In the genomic region with DNA sequence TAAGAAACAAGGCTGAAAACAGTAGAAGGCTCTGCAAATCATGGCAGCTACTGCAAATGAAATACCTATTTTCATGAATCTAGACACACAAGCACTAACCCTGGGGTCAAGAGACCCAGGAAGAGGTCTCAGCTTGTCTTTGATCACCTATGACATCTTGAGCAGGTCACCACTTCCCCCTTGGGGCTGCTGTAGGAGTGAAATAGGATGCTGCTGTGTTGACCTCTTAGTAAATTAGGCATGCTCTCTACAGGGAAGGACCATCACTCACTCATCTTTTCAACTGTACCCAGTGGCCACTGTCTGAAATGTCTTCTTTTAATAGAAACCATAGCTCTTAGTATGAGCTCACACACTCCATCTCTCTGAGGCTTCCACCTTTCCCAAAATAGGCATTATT, we compare ENCODE assay signal across 17 cellular contexts.
DNase-seq lines count a peak whose midpoint lies in the region; ATAC-seq, FAIRE-seq and TF ChIP-seq lines count a peak whose summit lies in the region.
"Had no signal": no experiment of that assay in that cellular context is flagged by ENCODE, and none has a peak within 500 bp of the region (broad histone marks: within the 10 kb centered on the region; RNA-seq: fewer than 3 reads in every experiment).

No MANE protein-coding gene starts in this region.

- no peak for DNase-seq in activated naive CD4-positive, alpha-beta T cell (lab: John Stamatoyannopoulos, UW)
- DNase-seq in activated naive CD8-positive, alpha-beta T cell treated with anti-CD3 and anti-CD28 coated beads, Interleukin-2, amount 10 ng/mL, durations not matched to agents 7 days and 5 days: no peak
- no peak for DNase-seq in HFFc6
- no peak for DNase-seq in HTR-8/SVneo (ENCODE audit: insufficient read length, low spot score)
- DNase-seq: adrenal gland, H9, mammary epithelial cell, NCI-H1092, NCI-H2227 treated with DMSO at 0.1 percent for 48 hours, trophoblast cell had no signal

- peaks cover 29% of the 10 kb centered on the region for H3K9me3 Mint-ChIP-seq in activated naive CD4-positive, alpha-beta T cell treated with anti-CD3 and anti-CD28 coated beads, Interleukin-2, amount 50 U/mL, for 24 hours
- H3K9me3 Mint-ChIP-seq in activated naive CD8-positive, alpha-beta T cell treated with anti-CD3 and anti-CD28 coated beads, Interleukin-2, amount 10 ng/mL, durations not matched to agents 7 days and 5 days: peaks cover 2% of the 10 kb centered on the region
- H3K9me3 Mint-ChIP-seq in stimulated activated memory B cell treated with anti-CD40 and anti-IgM and Interleukin-4, amounts not matched to agents 10 μg/mL and 1 μg/mL and 100 μg/mL, for 72 hours: peaks cover 17% of the 10 kb centered on the region
- H3K9me3 Mint-ChIP-seq in HFFc6: peaks cover 21% of the 10 kb centered on the region

- H3K4me3 Mint-ChIP-seq in activated naive CD4-positive, alpha-beta T cell treated with anti-CD3 and anti-CD28 coated beads, Interleukin-2, amount 50 U/mL, for 24 hours: no peak overlapping the region
- no peak overlapping the region for H3K4me3 Mint-ChIP-seq in activated naive CD8-positive, alpha-beta T cell treated with anti-CD3 and anti-CD28 coated beads, Interleukin-2, amount 10 ng/mL, durations not matched to agents 7 days and 5 days
- no peak overlapping the region for H3K4me3 Mint-ChIP-seq in stimulated activated memory B cell treated with anti-CD40 and anti-IgM and Interleukin-4, amounts not matched to agents 10 μg/mL and 1 μg/mL and 100 μg/mL, for 72 hours
- no peak overlapping the region for H3K4me3 Mint-ChIP-seq in HFFc6
- H3K4me3 Mint-ChIP-seq: H9 had no signal

- ATAC-seq in HG03175 (IDR thresholded peaks at IDR 0.05; ENCODE audit: unreplicated experiment) (peak; percentile 43), HG02870 (IDR thresholded peaks at IDR 0.05; ENCODE audit: unreplicated experiment) (no peak)
- ATAC-seq in activated naive CD8-positive, alpha-beta T cell treated with anti-CD3 and anti-CD28 coated beads, Interleukin-2, amount 10 ng/mL, durations not matched to agents 7 days and 5 days (ENCODE audit: low read depth): peak; percentile 43
- peak; percentile 69 for ATAC-seq in stimulated activated memory B cell treated with anti-CD40 and anti-IgM and Interleukin-4, amounts not matched to agents 10 μg/mL and 1 μg/mL and 100 μg/mL, for 72 hours
- ATAC-seq: gastroesophageal sphincter, sciatic nerve had no signal

- H3K4me1 Mint-ChIP-seq in activated naive CD4-positive, alpha-beta T cell treated with anti-CD3 and anti-CD28 coated beads, Interleukin-2, amount 50 U/mL, for 24 hours: peaks cover 84% of the 10 kb centered on the region
- H3K4me1 Mint-ChIP-seq in activated naive CD8-positive, alpha-beta T cell treated with anti-CD3 and anti-CD28 coated beads, Interleukin-2, amount 10 ng/mL, durations not matched to agents 7 days and 5 days: peaks cover 43% of the 10 kb centered on the region
- H3K4me1 Mint-ChIP-seq in stimulated activated memory B cell treated with anti-CD40 and anti-IgM and Interleukin-4, amounts not matched to agents 10 μg/mL and 1 μg/mL and 100 μg/mL, for 72 hours: peaks cover 76% of the 10 kb centered on the region
- H3K4me1 Mint-ChIP-seq in HFFc6 (ENCODE audit: low read depth): no peaks in the 10 kb centered on the region

- no peak for FAIRE-seq in HTR-8/SVneo (lab: Jason Lieb, UNC)
- FAIRE-seq: endometrium had no signal

- POLR2A ChIA-PET in activated naive CD8-positive, alpha-beta T cell treated with anti-CD3 and anti-CD28 coated beads, Interleukin-2, amount 10 ng/mL, durations not matched to agents 7 days and 5 days (lab: Charles Lee): interaction anchor here (0.6 kb wide), 1 partner anchor 231 kb away, joined by 3 read pairs; no protein-coding TSS in a partner anchor

- H3K27ac Mint-ChIP-seq in activated naive CD4-positive, alpha-beta T cell treated with anti-CD3 and anti-CD28 coated beads, Interleukin-2, amount 50 U/mL, for 24 hours: peak overlapping the region; percentile 90
- peak overlapping the region; percentile 54 for H3K27ac Mint-ChIP-seq in activated naive CD8-positive, alpha-beta T cell treated with anti-CD3 and anti-CD28 coated beads, Interleukin-2, amount 10 ng/mL, durations not matched to agents 7 days and 5 days
- H3K27ac Mint-ChIP-seq in stimulated activated memory B cell treated with anti-CD40 and anti-IgM and Interleukin-4, amounts not matched to agents 10 μg/mL and 1 μg/mL and 100 μg/mL, for 72 hours: peak overlapping the region; percentile 85
- H3K27ac Mint-ChIP-seq in HFFc6: no peak overlapping the region

- no peaks in the 10 kb centered on the region for H3K27me3 Mint-ChIP-seq in activated naive CD4-positive, alpha-beta T cell treated with anti-CD3 and anti-CD28 coated beads, Interleukin-2, amount 50 U/mL, for 24 hours
- no peaks in the 10 kb centered on the region for H3K27me3 Mint-ChIP-seq in activated naive CD8-positive, alpha-beta T cell treated with anti-CD3 and anti-CD28 coated beads, Interleukin-2, amount 10 ng/mL, durations not matched to agents 7 days and 5 days
- no peaks in the 10 kb centered on the region for H3K27me3 Mint-ChIP-seq in stimulated activated memory B cell treated with anti-CD40 and anti-IgM and Interleukin-4, amounts not matched to agents 10 μg/mL and 1 μg/mL and 100 μg/mL, for 72 hours
- H3K27me3 Mint-ChIP-seq in HFFc6 (ENCODE audit: insufficient read depth): no peaks in the 10 kb centered on the region

- peaks cover 55% of the 10 kb centered on the region for H3K36me3 Mint-ChIP-seq in activated naive CD4-positive, alpha-beta T cell treated with anti-CD3 and anti-CD28 coated beads, Interleukin-2, amount 50 U/mL, for 24 hours
- H3K36me3 Mint-ChIP-seq in activated naive CD8-positive, alpha-beta T cell treated with anti-CD3 and anti-CD28 coated beads, Interleukin-2, amount 10 ng/mL, durations not matched to agents 7 days and 5 days: peaks cover 56% of the 10 kb centered on the region
- peaks cover 87% of the 10 kb centered on the region for H3K36me3 Mint-ChIP-seq in stimulated activated memory B cell treated with anti-CD40 and anti-IgM and Interleukin-4, amounts not matched to agents 10 μg/mL and 1 μg/mL and 100 μg/mL, for 72 hours
- peaks cover 20% of the 10 kb centered on the region for H3K36me3 Mint-ChIP-seq in HFFc6 (ENCODE audit: low read depth)

- TF ChIP-seq CTCF in HFFc6 (IDR thresholded peaks at IDR 0.05): no peak
